7 cellular contexts compared by ENCODE assay signal in the genomic region with DNA sequence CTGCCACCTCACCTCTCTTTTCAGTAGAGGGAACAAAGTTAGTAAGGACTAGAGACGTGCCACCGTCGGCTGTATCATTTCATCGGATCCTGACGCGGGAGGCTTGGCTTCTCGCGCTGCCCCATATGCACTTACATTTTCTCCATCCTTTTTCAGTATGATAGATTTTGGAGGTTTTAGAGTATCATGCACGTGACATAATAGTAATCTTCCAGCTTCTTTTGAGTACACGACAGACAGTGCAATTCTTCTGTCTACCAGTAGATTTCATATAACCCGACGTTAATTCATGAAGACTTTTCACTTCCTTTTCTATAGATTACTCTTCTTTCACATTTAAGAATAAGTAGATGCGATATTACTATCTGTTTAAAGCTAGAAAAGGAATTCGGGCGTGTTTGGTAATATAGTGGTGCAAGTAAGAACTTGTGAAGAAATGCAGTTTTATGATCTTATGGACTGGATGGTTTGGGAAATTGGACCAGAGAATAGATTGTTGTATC. TPM values are rescaled to one million over a fixed set of nuclear protein-coding genes. Genes with fewer than 3 reads are reported as not detected.
DNase-seq lines count a peak whose midpoint lies in the region; ATAC-seq and TF ChIP-seq lines count a peak whose summit lies in the region.

No MANE protein-coding gene starts in this region.

- peak overlapping the region; percentile 80 for H2AFZ ChIP-seq in osteoblast (ENCODE audit: low read length)

- peaks cover 9% of the 10 kb centered on the region for H3K4me1 Mint-ChIP-seq in endothelial cell (ENCODE audit: unreplicated experiment)

- peak overlapping the region; percentile 88 for H3K4me2 ChIP-seq in osteoblast (ENCODE audit: insufficient read depth, low read length)

- H3K27me3 ChIP-seq in osteoblast (ENCODE audit: insufficient read depth, low read length): peaks cover 57% of the 10 kb centered on the region

- peak overlapping the region; percentile 74 for H3K4me3 ChIP-seq in osteoblast (ENCODE audit: insufficient read depth, low read length)

- H3K36me3 Mint-ChIP-seq in endothelial cell (ENCODE audit: low read depth, unreplicated experiment): peaks cover 4% of the 10 kb centered on the region

- no peaks in the 10 kb centered on the region for H3K36me3 ChIP-seq in osteoblast (ENCODE audit: insufficient read depth, low read length)

- peaks cover 5% of the 10 kb centered on the region for H3K27me3 Mint-ChIP-seq in endothelial cell (ENCODE audit: unreplicated experiment)

- H3K9me3 Mint-ChIP-seq in endothelial cell (ENCODE audit: unreplicated experiment): no peaks in the 10 kb centered on the region

- H3K9me3 ChIP-seq in osteoblast (ENCODE audit: low read depth, low read length): no peaks in the 10 kb centered on the region

- H4K20me1 ChIP-seq in osteoblast (ENCODE audit: insufficient read depth, low read length): no peaks in the 10 kb centered on the region

- H3K27ac Mint-ChIP-seq in endothelial cell (ENCODE audit: unreplicated experiment): no peak overlapping the region

- TF ChIP-seq CTCF in endothelial cell (IDR thresholded peaks at IDR 0.05; ENCODE audit: unreplicated experiment) (no peak), osteoblast (IDR thresholded peaks at IDR 0.05; ENCODE audit: extremely low read depth, low read depth, low read length) (no peak)

- H3K79me2 ChIP-seq in osteoblast (ENCODE audit: insufficient read depth, low read length): no peaks in the 10 kb centered on the region

- ATAC-seq in GM18870 (IDR thresholded peaks at IDR 0.05; ENCODE audit: unreplicated experiment) (peak; percentile 40), GM21360 (IDR thresholded peaks at IDR 0.05; ENCODE audit: unreplicated experiment) (no peak), HG03045 (IDR thresholded peaks at IDR 0.05; ENCODE audit: unreplicated experiment) (no peak)

- peak overlapping the region; percentile 92 for H3K4me3 Mint-ChIP-seq in endothelial cell (ENCODE audit: unreplicated experiment)

- DNase-seq in OCI-M1 (lab: John Stamatoyannopoulos, UW) (peak; percentile 22), endothelial cell (ENCODE audit: low spot score) (no peak), osteoblast (ENCODE audit: insufficient read length, low spot score, missing footprints) (no peak)
- no peak for DNase-seq in activated effector memory CD4-positive, alpha-beta T cell treated with anti-CD3 and anti-CD28 coated beads, Interleukin-2, amount 50 U/mL, for 16 hours

- H3K27ac ChIP-seq in osteoblast (ENCODE audit: low read depth, low read length): no peak overlapping the region

- peaks cover 3% of the 10 kb centered on the region for H3K4me1 ChIP-seq in osteoblast (ENCODE audit: insufficient read depth, low read length)

RNA-seq across cellular contexts. Expression of gene CDS1, which starts 1.0 kb away (rescaled TPM):
- 2.0 TPM for total RNA-seq in endothelial cell (ENCODE audit: unreplicated experiment)
- under 0.01 and 0.29 TPM in 2 replicates for total RNA-seq in osteoblast
